In the genomic region with DNA sequence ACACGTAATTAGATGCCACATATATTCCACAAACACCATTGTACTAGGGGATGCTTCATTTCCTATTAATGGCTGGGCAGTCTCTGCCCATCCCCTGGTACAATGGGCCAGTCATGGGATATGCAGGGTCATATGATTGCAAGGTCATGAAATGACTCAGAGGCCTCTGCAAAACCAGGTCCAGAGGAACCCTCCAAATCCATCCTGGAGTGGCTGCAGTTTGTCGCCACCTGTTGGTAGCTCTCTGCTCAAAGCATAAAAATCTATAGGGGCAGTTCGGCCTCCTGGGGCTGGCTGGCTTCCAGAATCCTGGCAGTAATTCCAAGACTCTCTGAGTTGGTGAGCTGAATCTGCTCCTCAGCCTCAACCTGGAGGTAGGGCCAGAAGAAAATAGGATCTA, we compare ENCODE assay signal across 1 cellular context.
TF ChIP-seq lines count a peak whose summit lies in the region.

No MANE protein-coding gene starts in this region.

TF ChIP-seq in K562, 482 proteins besides CTCF, POLR2A, EP300 and RAD21 (continued from another document):
- TF ChIP-seq JUN (IDR thresholded peaks at IDR 0.05; ENCODE audit: borderline replicate concordance, low read depth, low read length) (peak; percentile 58; the same call in 1 of the 2 replicates), JUN (CRISPR knock-in tag; IDR thresholded peaks at IDR 0.05; ENCODE audit: borderline replicate concordance) (no peak), TOE1 (IDR thresholded peaks at IDR 0.05; ENCODE audit: borderline replicate concordance) (peak; percentile 60; the same call in 1 of the 2 replicates), TOE1 (CRISPR knock-in tag; IDR thresholded peaks at IDR 0.05; ENCODE audit: borderline replicate concordance, low read depth) (no peak), FOSL1 (tag; conservative IDR thresholded peaks at IDR 0.05) (peak; percentile 58), ESRRA (IDR thresholded peaks at IDR 0.05; ENCODE audit: borderline replicate concordance, low read depth) (peak; percentile 89), CC2D1A (IDR thresholded peaks at IDR 0.05) (0 out of 2 replicates have a peak, but pooled peaks have one; percentile 33), ZNF551 (CRISPR knock-in tag; IDR thresholded peaks at IDR 0.05) (no peak)
- TF ChIP-seq, protein P1, sequence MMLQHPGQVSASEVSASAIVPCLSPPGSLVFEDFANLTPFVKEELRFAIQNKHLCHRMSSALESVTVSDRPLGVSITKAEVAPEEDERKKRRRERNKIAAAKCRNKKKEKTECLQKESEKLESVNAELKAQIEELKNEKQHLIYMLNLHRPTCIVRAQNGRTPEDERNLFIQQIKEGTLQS (IDR thresholded peaks at IDR 0.05) = peak; percentile 70
- TF ChIP-seq, protein P1 (CRISPR knock-in tag; conservative IDR thresholded peaks at IDR 0.05) = no peak
- TF ChIP-seq, protein P2, sequence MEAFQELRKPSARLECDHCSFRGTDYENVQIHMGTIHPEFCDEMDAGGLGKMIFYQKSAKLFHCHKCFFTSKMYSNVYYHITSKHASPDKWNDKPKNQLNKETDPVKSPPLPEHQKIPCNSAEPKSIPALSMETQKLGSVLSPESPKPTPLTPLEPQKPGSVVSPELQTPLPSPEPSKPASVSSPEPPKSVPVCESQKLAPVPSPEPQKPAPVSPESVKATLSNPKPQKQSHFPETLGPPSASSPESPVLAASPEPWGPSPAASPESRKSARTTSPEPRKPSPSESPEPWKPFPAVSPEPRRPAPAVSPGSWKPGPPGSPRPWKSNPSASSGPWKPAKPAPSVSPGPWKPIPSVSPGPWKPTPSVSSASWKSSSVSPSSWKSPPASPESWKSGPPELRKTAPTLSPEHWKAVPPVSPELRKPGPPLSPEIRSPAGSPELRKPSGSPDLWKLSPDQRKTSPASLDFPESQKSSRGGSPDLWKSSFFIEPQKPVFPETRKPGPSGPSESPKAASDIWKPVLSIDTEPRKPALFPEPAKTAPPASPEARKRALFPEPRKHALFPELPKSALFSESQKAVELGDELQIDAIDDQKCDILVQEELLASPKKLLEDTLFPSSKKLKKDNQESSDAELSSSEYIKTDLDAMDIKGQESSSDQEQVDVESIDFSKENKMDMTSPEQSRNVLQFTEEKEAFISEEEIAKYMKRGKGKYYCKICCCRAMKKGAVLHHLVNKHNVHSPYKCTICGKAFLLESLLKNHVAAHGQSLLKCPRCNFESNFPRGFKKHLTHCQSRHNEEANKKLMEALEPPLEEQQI (IDR thresholded peaks at IDR 0.05) = peak; percentile 68; the same call in 1 of the 2 replicates
TF ChIP-seq in K562: peak in this region for 11.
